In the genomic region with DNA sequence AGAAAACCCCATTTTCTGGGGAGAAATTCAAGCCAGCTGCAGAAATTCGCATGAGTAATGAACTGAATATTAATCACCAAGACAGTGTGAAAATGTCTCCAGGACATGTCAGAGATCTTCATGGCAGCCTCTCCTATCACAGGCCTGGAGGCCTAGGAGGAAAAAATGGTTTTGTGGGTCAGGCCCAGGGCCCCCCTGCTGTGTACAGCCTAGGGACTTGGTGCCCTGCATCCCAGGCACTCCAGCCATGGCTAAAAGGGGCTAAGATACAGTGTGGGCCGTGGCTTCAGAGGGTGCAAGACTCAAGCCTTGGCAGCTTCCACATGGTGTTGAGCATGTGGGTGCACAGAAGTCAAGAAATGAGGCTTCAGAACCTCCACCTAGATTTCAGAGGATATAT, we compare ENCODE assay signal across 25 cellular contexts.
"Had no signal": no experiment of that assay in that cellular context is flagged by ENCODE, and none has a peak within 500 bp of the region (broad histone marks: within the 10 kb centered on the region; RNA-seq: fewer than 3 reads in every experiment).

No MANE protein-coding gene starts in this region.

- DNase-seq: colonic mucosa; cortex of kidney; effector CD8-positive, alpha-beta T cell; effector memory CD8-positive, alpha-beta T cell; endodermal cell; erythroblast; esophagus squamous epithelium; foreskin keratinocyte; heart left ventricle; hypothalamus; left cardiac atrium; left lung; left ventricle myocardium superior; lower lobe of right lung; mesenchymal stem cell; mucosa of descending colon; naive B cell; naive thymus-derived CD8-positive, alpha-beta T cell had no signal

- FAIRE-seq: endometrium, frontal cortex, islet of Langerhans, keratinocyte had no signal

- H3K27ac ChIP-seq: colonic mucosa, esophagus squamous epithelium, foreskin keratinocyte, gastroesophageal sphincter, heart left ventricle, hepatocyte, left lung, lower lobe of right lung had no signal

- H3K4me3 ChIP-seq: colonic mucosa, esophagus squamous epithelium, gastroesophageal sphincter, heart left ventricle, hepatocyte, left lung, lower lobe of right lung, mucosa of descending colon had no signal

- ATAC-seq: effector memory CD8-positive, alpha-beta T cell; esophagus mucosa; foreskin keratinocyte; gastroesophageal sphincter; heart left ventricle; left cardiac atrium; left lung; left ventricle myocardium superior; lower lobe of right lung; mucosa of descending colon; naive thymus-derived CD8-positive, alpha-beta T cell had no signal

- H3K4me2 ChIP-seq: hepatocyte had no signal

- H3K36me3 ChIP-seq: colonic mucosa, esophagus squamous epithelium, gastroesophageal sphincter, heart left ventricle, left lung, lower lobe of right lung had no signal

- H3K27me3 ChIP-seq: colonic mucosa, esophagus squamous epithelium, foreskin keratinocyte, gastroesophageal sphincter, heart left ventricle, hepatocyte, left lung had no signal

- H3K79me2 ChIP-seq: hepatocyte had no signal

- H2AFZ ChIP-seq: hepatocyte had no signal

- H3K9me3 ChIP-seq: colonic mucosa had no signal

- H3K4me1 ChIP-seq: colonic mucosa, esophagus squamous epithelium, gastroesophageal sphincter, heart left ventricle, left lung, lower lobe of right lung had no signal
